8 cellular contexts compared by ENCODE assay signal in the genomic region with DNA sequence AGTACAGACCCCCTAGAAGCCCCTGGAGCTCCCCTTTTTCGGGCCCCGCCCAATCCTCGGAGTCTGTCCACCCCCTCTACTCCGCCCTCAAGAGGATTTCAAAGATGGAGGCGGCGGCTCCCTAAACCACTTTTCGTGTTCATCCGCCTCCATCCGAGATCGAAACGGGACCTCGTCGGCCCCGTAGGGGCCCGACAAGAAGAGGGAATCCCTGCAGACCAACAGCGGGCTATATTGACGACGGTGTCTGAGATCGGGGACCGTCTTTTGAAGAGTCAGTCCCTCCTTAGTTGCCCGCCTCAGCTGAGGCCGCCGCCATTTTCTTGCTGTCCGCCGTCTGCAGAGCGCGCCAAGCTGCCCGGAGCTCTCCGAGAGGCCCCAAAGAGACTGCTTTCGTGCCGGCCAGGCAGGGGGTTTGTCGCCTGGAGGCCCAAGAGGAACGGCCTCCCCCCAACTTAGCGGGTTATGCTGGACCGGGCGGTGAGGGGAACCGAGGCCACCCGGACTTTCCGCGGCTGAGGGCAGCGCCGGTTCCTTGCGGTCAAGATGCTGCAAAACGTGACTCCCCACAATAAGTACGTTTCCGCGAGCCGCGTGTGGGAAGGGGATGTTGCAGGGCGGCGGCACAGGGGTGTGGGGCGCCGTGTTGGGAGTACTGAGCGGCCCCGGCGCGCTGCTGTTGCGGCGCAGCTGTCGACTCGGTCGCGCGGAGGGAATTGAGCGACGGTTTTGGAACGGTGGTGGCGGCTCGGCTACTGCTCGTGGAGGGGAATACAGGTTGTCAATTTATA. TPM values are rescaled to one million over a fixed set of nuclear protein-coding genes. Genes with fewer than 3 reads are reported as not detected.
DNase-seq lines count a peak whose midpoint lies in the region; ATAC-seq lines count a peak whose summit lies in the region.

No MANE protein-coding gene starts in this region.

- ATAC-seq in HG02763 (IDR thresholded peaks at IDR 0.05; ENCODE audit: unreplicated experiment) = peak; percentile 0
- peak; percentile 11 for ATAC-seq in stimulated activated naive CD8-positive, alpha-beta T cell treated with anti-CD3 and anti-CD28 coated beads, Interleukin-15, Interleukin-2, amounts not matched to agents 100 U/mL and 50 U/mL, for 24 hours

- intact Hi-C loops in CD4-positive, alpha-beta memory T cell (cut with micrococcal nuclease) = loop anchor here (1.0 to 5.0 kb wide), 5 partner anchors 19 to 1265 kb away; a partner anchor contains a TSS

- CTCF ChIA-PET in CD4-positive, alpha-beta memory T cell (lab: Charles Lee; ENCODE audit: partially characterized antibody) = interaction anchor here (0.9 to 22.2 kb wide), 12 partner anchors 9 to 1001 kb away, joined by 3 to 631 read pairs (median 10); a partner anchor contains a TSS

- H3K4me3 Mint-ChIP-seq in CD4-positive, alpha-beta memory T cell = peak overlapping the region; percentile 91 to 99 (median 95)

- peaks cover 36% of the 10 kb centered on the region for H3K4me1 ChIP-seq in CD4-positive, alpha-beta memory T cell (ENCODE audit: insufficient read depth, low read length)

- H3K27me3 ChIP-seq in CD4-positive, alpha-beta memory T cell (ENCODE audit: insufficient read depth, low read length) = no peaks in the 10 kb centered on the region

- H3K27me3 Mint-ChIP-seq in CD4-positive, alpha-beta memory T cell = no peaks in the 10 kb centered on the region

- H3K36me3 Mint-ChIP-seq in CD4-positive, alpha-beta memory T cell = peaks cover 46 to 83% of the 10 kb centered on the region in 2 donors

- POLR2A ChIA-PET in CD4-positive, alpha-beta memory T cell (lab: Charles Lee; ENCODE audit: partially characterized antibody) = interaction anchor here (0.7 to 24.6 kb wide), 72 partner anchors 4 to 1700 kb away, joined by 3 to 698 read pairs (median 5); a partner anchor contains a TSS

- peak in 4 of 5 donors; percentile 61 to 72 (median 64) for DNase-seq in CD4-positive, alpha-beta memory T cell
- peak; percentile 29 to 60 (median 46) for DNase-seq in T-helper 2 cell
- DNase-seq in lung microvascular endothelial cell (ENCODE audit: low read depth in 2 of 2) = peak; percentile 35 to 40
- DNase-seq in stimulated activated naive CD8-positive, alpha-beta T cell treated with anti-CD3 and anti-CD28 coated beads, Interleukin-15, Interleukin-2, amounts not matched to agents 100 U/mL and 50 U/mL, for 24 hours = peak; percentile 70
- DNase-seq in cerebellar cortex (ENCODE audit: low spot score) = no peak
- no peak for DNase-seq in NCI-H446 (lab: John Stamatoyannopoulos, UW)

- peaks cover 34% of the 10 kb centered on the region for H3K36me3 ChIP-seq in CD4-positive, alpha-beta memory T cell (ENCODE audit: insufficient read depth, low read length)

- peak overlapping the region; percentile 92 for H3K27ac ChIP-seq in CD4-positive, alpha-beta memory T cell (ENCODE audit: low read depth, low read length)
- peak overlapping the region; percentile 100 for H3K27ac ChIP-seq in cingulate gyrus (ENCODE audit: low read depth, low read length)

- peaks cover 0 to 17% (median 0%) of the 10 kb centered on the region in 8 donors for H3K9me3 Mint-ChIP-seq in CD4-positive, alpha-beta memory T cell

- H3K9me3 ChIP-seq in CD4-positive, alpha-beta memory T cell (ENCODE audit: control insufficient read depth in 1 of 2, low read length in 2 of 2) = no peaks in the 10 kb centered on the region

- peak overlapping the region; percentile 59 to 95 for H3K4me3 ChIP-seq in CD4-positive, alpha-beta memory T cell (ENCODE audit: low read length in 2 of 2)

- H3K4me1 Mint-ChIP-seq in CD4-positive, alpha-beta memory T cell = peaks cover 25 to 83% (median 32%) of the 10 kb centered on the region in 4 donors

- H3K27ac Mint-ChIP-seq in CD4-positive, alpha-beta memory T cell = peak overlapping the region; percentile 99 to 100 (median 100)

RNA-seq across cellular contexts. Expression of a gene that starts 4.2 kb away (rescaled TPM):
- 100 to 1,000 TPM; 375 to 378 TPM for total RNA-seq in CD4-positive, alpha-beta memory T cell
- 10 to 100 TPM; 13.7 to 87.8 TPM for polyA plus RNA-seq in CD4-positive, alpha-beta memory T cell
- total RNA-seq in lung microvascular endothelial cell = 34.0 and 49.8 TPM in 2 replicates

RNA-seq across cellular contexts. Expression of a gene that starts 19.7 kb away (rescaled TPM):
- 10 to 100 TPM in 1 of 2 experiments, 1 to 10 TPM in 1; 8.5 to 10.2 TPM for total RNA-seq in CD4-positive, alpha-beta memory T cell
- 10 to 100 TPM in 1 of 2 donors, 1 to 10 TPM in 1; 8.1 to 26.0 TPM for polyA plus RNA-seq in CD4-positive, alpha-beta memory T cell
- total RNA-seq in lung microvascular endothelial cell = 0.20 and 0.44 TPM in 2 replicates

RNA-seq across cellular contexts. Expression of a gene that starts 31.7 kb away (rescaled TPM):
- 1 to 10 TPM; 7.9 to 8.1 TPM for total RNA-seq in CD4-positive, alpha-beta memory T cell
- 10 to 100 TPM in 1 of 2 donors, 1 to 10 TPM in 1; 7.6 to 15.5 TPM for polyA plus RNA-seq in CD4-positive, alpha-beta memory T cell
- total RNA-seq in lung microvascular endothelial cell = under 0.01 TPM in 1 of 2 replicates, not detected in the other

RNA-seq across cellular contexts. Expression of a gene that starts 36.8 kb away (rescaled TPM):
- total RNA-seq in CD4-positive, alpha-beta memory T cell = 1 to 10 TPM in 1 of 2 experiments, under 1 TPM in 1; 0.69 to 1.4 TPM
- 1 to 10 TPM in 1 of 2 donors, not detected in 1; 1.8 TPM for polyA plus RNA-seq in CD4-positive, alpha-beta memory T cell
- not detected in 2 replicates for total RNA-seq in lung microvascular endothelial cell

Comparison
In these comparisons a context has a peak if more than half of its experiments do, and no peak if none do; other contexts are left out.
1. DNase-seq: peak in CD4-positive, alpha-beta memory T cell (4 of 5), T-helper 2 cell (5 of 5), lung microvascular endothelial cell (2 of 2) and stimulated activated naive CD8-positive, alpha-beta T cell treated with anti-CD3 and anti-CD28 coated beads, Interleukin-15, Interleukin-2, amounts not matched to agents 100 U/mL and 50 U/mL, for 24 hours (single experiment); none in cerebellar cortex (single experiment) and NCI-H446 (0 of 2).